Comparison of ENCODE assay signal across 17 cellular contexts in genomic region chr1:176878750-176879536, GRCh38.
DNase-seq lines count a peak whose midpoint lies in the region; ATAC-seq and TF ChIP-seq lines count a peak whose summit lies in the region.
"Had no signal": no experiment of that assay in that cellular context is flagged by ENCODE, and none has a peak within 500 bp of the region (broad histone marks: within the 10 kb centered on the region; RNA-seq: fewer than 3 reads in every experiment).

No MANE protein-coding gene starts in this region.

- H3K4me3 Mint-ChIP-seq in stimulated activated naive CD8-positive, alpha-beta T cell treated with anti-CD3 and anti-CD28 coated beads, Interleukin-15, amount 100 ng/mL, for 72 hours, result no peak overlapping the region
- H3K4me3 Mint-ChIP-seq: CD14-positive monocyte; central memory CD8-positive, alpha-beta T cell; naive B cell had no signal

- TF ChIP-seq CTCF in sigmoid colon (IDR thresholded peaks at IDR 0.05), result no peak

- H3K4me3 ChIP-seq in sigmoid colon, result no peak overlapping the region
- H3K4me3 ChIP-seq: heart right ventricle had no signal

- TF ChIP-seq POLR2A in sigmoid colon (IDR thresholded peaks at IDR 0.05), result no peak

- H3K9me3 ChIP-seq in sigmoid colon, result no peaks in the 10 kb centered on the region
- H3K9me3 ChIP-seq: heart right ventricle had no signal

- no peaks in the 10 kb centered on the region for H3K4me1 Mint-ChIP-seq in stimulated activated naive CD8-positive, alpha-beta T cell treated with anti-CD3 and anti-CD28 coated beads, Interleukin-15, amount 100 ng/mL, for 72 hours
- H3K4me1 Mint-ChIP-seq: CD14-positive monocyte; central memory CD8-positive, alpha-beta T cell; naive B cell had no signal

- H3K27ac Mint-ChIP-seq in stimulated activated naive CD8-positive, alpha-beta T cell treated with anti-CD3 and anti-CD28 coated beads, Interleukin-15, amount 100 ng/mL, for 72 hours, result peak overlapping the region in 1 of 2 donors; percentile 13
- H3K27ac Mint-ChIP-seq: CD14-positive monocyte had no signal

- H3K27ac ChIP-seq in sigmoid colon, result no peak overlapping the region
- H3K27ac ChIP-seq: heart right ventricle had no signal

- H3K4me1 ChIP-seq in sigmoid colon, result peaks cover 0 to 6% (median 6%) of the 10 kb centered on the region in 4 donors

- H3K27me3 ChIP-seq in sigmoid colon, result no peaks in the 10 kb centered on the region
- H3K27me3 ChIP-seq: heart right ventricle had no signal

- no peaks in the 10 kb centered on the region for H3K36me3 ChIP-seq in sigmoid colon
- H3K36me3 ChIP-seq: heart right ventricle had no signal

- DNase-seq in stimulated activated naive CD8-positive, alpha-beta T cell treated with anti-CD3 and anti-CD28 coated beads, Interleukin-15, amount 100 ng/mL, for 72 hours, result no peak
- DNase-seq in stimulated activated naive CD8-positive, alpha-beta T cell treated with anti-CD3 and anti-CD28 coated beads, Interleukin-15, Interleukin-2, amounts not matched to agents 100 U/mL and 50 U/mL, for 24 hours, result no peak
- DNase-seq in MV-4-11 (lab: John Stamatoyannopoulos, UW), result peak; percentile 10
- DNase-seq in ecto neural progenitor cell (ENCODE audit: low spot score), result peak; percentile 51
- DNase-seq in sigmoid colon, result no peak
- no peak for DNase-seq in stimulated activated CD4-positive, alpha-beta T cell treated with anti-CD3 and anti-CD28 coated beads, Interleukin-4, amount 100 ng/mL, for 4 hours
- DNase-seq: erythroblast, heart right ventricle, naive B cell, NCI-H1092, NCI-H524 treated with DMSO at 0.1 percent for 48 hours had no signal

- ATAC-seq in stimulated activated naive CD8-positive, alpha-beta T cell treated with anti-CD3 and anti-CD28 coated beads, Interleukin-15, amount 100 ng/mL, for 72 hours, result peak; percentile 32
- ATAC-seq in stimulated activated naive CD8-positive, alpha-beta T cell treated with anti-CD3 and anti-CD28 coated beads, Interleukin-15, Interleukin-2, amounts not matched to agents 100 U/mL and 50 U/mL, for 24 hours, result no peak
- ATAC-seq in HG03196 (IDR thresholded peaks at IDR 0.05; ENCODE audit: unreplicated experiment), result no peak
- ATAC-seq in HG03439 (IDR thresholded peaks at IDR 0.05; ENCODE audit: unreplicated experiment), result no peak
- ATAC-seq: sciatic nerve, SK-N-SH treated with all-trans-retinoic acid at 6 μM for 48 hours had no signal

- no peak for TF ChIP-seq EP300 in sigmoid colon (IDR thresholded peaks at IDR 0.05)

- peaks cover 0 to 2% of the 10 kb centered on the region in 2 donors for H3K9me3 Mint-ChIP-seq in stimulated activated naive CD8-positive, alpha-beta T cell treated with anti-CD3 and anti-CD28 coated beads, Interleukin-15, amount 100 ng/mL, for 72 hours
- H3K9me3 Mint-ChIP-seq: CD14-positive monocyte; central memory CD8-positive, alpha-beta T cell; naive B cell had no signal

- peaks cover 9% of the 10 kb centered on the region for H3K27me3 Mint-ChIP-seq in stimulated activated naive CD8-positive, alpha-beta T cell treated with anti-CD3 and anti-CD28 coated beads, Interleukin-15, amount 100 ng/mL, for 72 hours
- H3K27me3 Mint-ChIP-seq: central memory CD8-positive, alpha-beta T cell had no signal

- intact Hi-C loops in sigmoid colon (cut with DNase I), result no loop called here

- WGBS in sigmoid colon, 2 donors, result 70 to 72% methylated on average over 12 of the region's 12 CpGs

Comparison
In these comparisons a context has a peak if more than half of its experiments do, and no peak if none do; other contexts are left out.
1. DNase-seq: peak in MV-4-11 (single experiment) and ecto neural progenitor cell (single experiment); none in stimulated activated naive CD8-positive, alpha-beta T cell treated with anti-CD3 and anti-CD28 coated beads, Interleukin-15, amount 100 ng/mL, for 72 hours (0 of 2), stimulated activated naive CD8-positive, alpha-beta T cell treated with anti-CD3 and anti-CD28 coated beads, Interleukin-15, Interleukin-2, amounts not matched to agents 100 U/mL and 50 U/mL, for 24 hours (single experiment), sigmoid colon (single experiment) and stimulated activated CD4-positive, alpha-beta T cell treated with anti-CD3 and anti-CD28 coated beads, Interleukin-4, amount 100 ng/mL, for 4 hours (0 of 2).